Comparison of ENCODE assay signal across 1 cellular context in genomic region chr19:4399871-4400768, GRCh38.
TF ChIP-seq lines count a peak whose summit lies in the region.

A gene with protein sequence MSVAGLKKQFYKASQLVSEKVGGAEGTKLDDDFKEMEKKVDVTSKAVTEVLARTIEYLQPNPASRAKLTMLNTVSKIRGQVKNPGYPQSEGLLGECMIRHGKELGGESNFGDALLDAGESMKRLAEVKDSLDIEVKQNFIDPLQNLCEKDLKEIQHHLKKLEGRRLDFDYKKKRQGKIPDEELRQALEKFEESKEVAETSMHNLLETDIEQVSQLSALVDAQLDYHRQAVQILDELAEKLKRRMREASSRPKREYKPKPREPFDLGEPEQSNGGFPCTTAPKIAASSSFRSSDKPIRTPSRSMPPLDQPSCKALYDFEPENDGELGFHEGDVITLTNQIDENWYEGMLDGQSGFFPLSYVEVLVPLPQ (minus strand): TSS chr19:4400547. CDS start chr19:4400368, 179 bp downstream.

TF ChIP-seq in HepG2, 621 proteins besides CTCF, POLR2A, EP300 and RAD21 (continued from another document and continues in another):
- TF ChIP-seq, protein P1, sequence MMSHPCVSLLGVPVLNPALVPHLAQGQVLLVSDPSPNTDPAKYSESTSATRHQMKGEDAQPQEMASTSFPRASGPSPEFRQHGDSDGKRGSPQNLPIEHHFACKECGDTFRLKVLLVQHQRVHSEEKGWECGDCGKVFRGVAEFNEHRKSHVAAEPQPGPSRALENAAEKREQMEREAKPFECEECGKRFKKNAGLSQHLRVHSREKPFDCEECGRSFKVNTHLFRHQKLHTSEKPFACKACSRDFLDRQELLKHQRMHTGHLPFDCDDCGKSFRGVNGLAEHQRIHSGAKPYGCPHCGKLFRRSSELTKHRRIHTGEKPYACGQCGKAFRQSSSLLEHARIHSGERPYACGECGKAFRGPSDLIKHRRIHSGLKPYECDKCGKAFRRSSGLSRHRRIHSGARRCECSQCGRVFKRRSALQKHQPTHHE (CRISPR knock-in tag; IDR thresholded peaks at IDR 0.05; ENCODE audit: borderline replicate concordance) = no peak
- peak; percentile 90 for TF ChIP-seq MAX (IDR thresholded peaks at IDR 0.05)
- TF ChIP-seq KDM5A (IDR thresholded peaks at IDR 0.05; ENCODE audit: borderline replicate concordance, low read length) = 0 out of 2 replicates have a peak, but pooled peaks have one; percentile 19
- TF ChIP-seq SP2 (CRISPR knock-in tag; IDR thresholded peaks at IDR 0.05) = peak; percentile 75
- peak; percentile 81 for TF ChIP-seq KMT2B (CRISPR knock-in tag; IDR thresholded peaks at IDR 0.05)
- no peak for TF ChIP-seq NONO (IDR thresholded peaks at IDR 0.05)
- TF ChIP-seq NONO (CRISPR knock-in tag; conservative IDR thresholded peaks at IDR 0.05) = peak; percentile 93
- TF ChIP-seq ZNF143 (CRISPR knock-in tag; IDR thresholded peaks at IDR 0.05) = 0 out of 2 replicates have a peak, but pooled peaks have one; percentile 15
- no peak for TF ChIP-seq PCBP1 (IDR thresholded peaks at IDR 0.05; ENCODE audit: borderline replicate concordance, low read depth, low read length)
- TF ChIP-seq, protein P2, sequence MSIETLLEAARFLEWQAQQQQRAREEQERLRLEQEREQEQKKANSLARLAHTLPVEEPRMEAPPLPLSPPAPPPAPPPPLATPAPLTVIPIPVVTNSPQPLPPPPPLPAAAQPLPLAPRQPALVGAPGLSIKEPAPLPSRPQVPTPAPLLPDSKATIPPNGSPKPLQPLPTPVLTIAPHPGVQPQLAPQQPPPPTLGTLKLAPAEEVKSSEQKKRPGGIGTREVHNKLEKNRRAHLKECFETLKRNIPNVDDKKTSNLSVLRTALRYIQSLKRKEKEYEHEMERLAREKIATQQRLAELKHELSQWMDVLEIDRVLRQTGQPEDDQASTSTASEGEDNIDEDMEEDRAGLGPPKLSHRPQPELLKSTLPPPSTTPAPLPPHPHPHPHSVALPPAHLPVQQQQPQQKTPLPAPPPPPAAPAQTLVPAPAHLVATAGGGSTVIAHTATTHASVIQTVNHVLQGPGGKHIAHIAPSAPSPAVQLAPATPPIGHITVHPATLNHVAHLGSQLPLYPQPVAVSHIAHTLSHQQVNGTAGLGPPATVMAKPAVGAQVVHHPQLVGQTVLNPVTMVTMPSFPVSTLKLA (IDR thresholded peaks at IDR 0.05) = peak; percentile 56
- TF ChIP-seq FOXO1 (CRISPR knock-in tag; IDR thresholded peaks at IDR 0.05) = peak; percentile 53; the same call in 1 of the 2 replicates
- TF ChIP-seq RARA (CRISPR knock-in tag; IDR thresholded peaks at IDR 0.05) = peak; percentile 52; the same call in 1 of the 2 replicates
- peak; percentile 68 for TF ChIP-seq TEAD3 (CRISPR knock-in tag; optimal IDR thresholded peaks at IDR 0.05; ENCODE audit: borderline replicate concordance)
- TF ChIP-seq RARG (CRISPR knock-in tag; IDR thresholded peaks at IDR 0.05; ENCODE audit: low read depth) = no peak; the same call in 1 of the 2 replicates
- TF ChIP-seq EZH2 (conservative IDR thresholded peaks at IDR 0.05; ENCODE audit: low read depth, low read length) = no peak
- no peak for TF ChIP-seq HOXD1 (CRISPR knock-in tag; IDR thresholded peaks at IDR 0.05)
- TF ChIP-seq NR2C2 (CRISPR knock-in tag; IDR thresholded peaks at IDR 0.05; ENCODE audit: borderline replicate concordance) = peak; percentile 67
- 0 out of 2 replicates have a peak, but pooled peaks have one; percentile 8 for TF ChIP-seq MTERF4 (CRISPR knock-in tag; IDR thresholded peaks at IDR 0.05)
- no peak for TF ChIP-seq CHD4 (IDR thresholded peaks at IDR 0.05; ENCODE audit: borderline replicate concordance, low read length)
- TF ChIP-seq PITX1 (CRISPR knock-in tag; IDR thresholded peaks at IDR 0.05) = peak; percentile 28; the same call in 1 of the 2 replicates
- peak; percentile 96 for TF ChIP-seq CBX5 (CRISPR knock-in tag; IDR thresholded peaks at IDR 0.05; ENCODE audit: borderline replicate concordance)
- TF ChIP-seq ZSCAN5A (CRISPR knock-in tag; IDR thresholded peaks at IDR 0.05; ENCODE audit: borderline replicate concordance) = 0 out of 2 replicates have a peak, but pooled peaks have one; percentile 49
- TF ChIP-seq ZNF451 (CRISPR knock-in tag; IDR thresholded peaks at IDR 0.05) = no peak
- TF ChIP-seq MIXL1 (CRISPR knock-in tag; IDR thresholded peaks at IDR 0.05) = peak; percentile 80
- TF ChIP-seq, protein P3, sequence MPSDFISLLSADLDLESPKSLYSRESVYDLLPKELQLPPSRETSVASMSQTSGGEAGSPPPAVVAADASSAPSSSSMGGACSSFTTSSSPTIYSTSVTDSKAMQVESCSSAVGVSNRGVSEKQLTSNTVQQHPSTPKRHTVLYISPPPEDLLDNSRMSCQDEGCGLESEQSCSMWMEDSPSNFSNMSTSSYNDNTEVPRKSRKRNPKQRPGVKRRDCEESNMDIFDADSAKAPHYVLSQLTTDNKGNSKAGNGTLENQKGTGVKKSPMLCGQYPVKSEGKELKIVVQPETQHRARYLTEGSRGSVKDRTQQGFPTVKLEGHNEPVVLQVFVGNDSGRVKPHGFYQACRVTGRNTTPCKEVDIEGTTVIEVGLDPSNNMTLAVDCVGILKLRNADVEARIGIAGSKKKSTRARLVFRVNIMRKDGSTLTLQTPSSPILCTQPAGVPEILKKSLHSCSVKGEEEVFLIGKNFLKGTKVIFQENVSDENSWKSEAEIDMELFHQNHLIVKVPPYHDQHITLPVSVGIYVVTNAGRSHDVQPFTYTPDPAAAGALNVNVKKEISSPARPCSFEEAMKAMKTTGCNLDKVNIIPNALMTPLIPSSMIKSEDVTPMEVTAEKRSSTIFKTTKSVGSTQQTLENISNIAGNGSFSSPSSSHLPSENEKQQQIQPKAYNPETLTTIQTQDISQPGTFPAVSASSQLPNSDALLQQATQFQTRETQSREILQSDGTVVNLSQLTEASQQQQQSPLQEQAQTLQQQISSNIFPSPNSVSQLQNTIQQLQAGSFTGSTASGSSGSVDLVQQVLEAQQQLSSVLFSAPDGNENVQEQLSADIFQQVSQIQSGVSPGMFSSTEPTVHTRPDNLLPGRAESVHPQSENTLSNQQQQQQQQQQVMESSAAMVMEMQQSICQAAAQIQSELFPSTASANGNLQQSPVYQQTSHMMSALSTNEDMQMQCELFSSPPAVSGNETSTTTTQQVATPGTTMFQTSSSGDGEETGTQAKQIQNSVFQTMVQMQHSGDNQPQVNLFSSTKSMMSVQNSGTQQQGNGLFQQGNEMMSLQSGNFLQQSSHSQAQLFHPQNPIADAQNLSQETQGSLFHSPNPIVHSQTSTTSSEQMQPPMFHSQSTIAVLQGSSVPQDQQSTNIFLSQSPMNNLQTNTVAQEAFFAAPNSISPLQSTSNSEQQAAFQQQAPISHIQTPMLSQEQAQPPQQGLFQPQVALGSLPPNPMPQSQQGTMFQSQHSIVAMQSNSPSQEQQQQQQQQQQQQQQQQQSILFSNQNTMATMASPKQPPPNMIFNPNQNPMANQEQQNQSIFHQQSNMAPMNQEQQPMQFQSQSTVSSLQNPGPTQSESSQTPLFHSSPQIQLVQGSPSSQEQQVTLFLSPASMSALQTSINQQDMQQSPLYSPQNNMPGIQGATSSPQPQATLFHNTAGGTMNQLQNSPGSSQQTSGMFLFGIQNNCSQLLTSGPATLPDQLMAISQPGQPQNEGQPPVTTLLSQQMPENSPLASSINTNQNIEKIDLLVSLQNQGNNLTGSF (CRISPR knock-in tag; IDR thresholded peaks at IDR 0.05) = no peak
- TF ChIP-seq, protein P4, sequence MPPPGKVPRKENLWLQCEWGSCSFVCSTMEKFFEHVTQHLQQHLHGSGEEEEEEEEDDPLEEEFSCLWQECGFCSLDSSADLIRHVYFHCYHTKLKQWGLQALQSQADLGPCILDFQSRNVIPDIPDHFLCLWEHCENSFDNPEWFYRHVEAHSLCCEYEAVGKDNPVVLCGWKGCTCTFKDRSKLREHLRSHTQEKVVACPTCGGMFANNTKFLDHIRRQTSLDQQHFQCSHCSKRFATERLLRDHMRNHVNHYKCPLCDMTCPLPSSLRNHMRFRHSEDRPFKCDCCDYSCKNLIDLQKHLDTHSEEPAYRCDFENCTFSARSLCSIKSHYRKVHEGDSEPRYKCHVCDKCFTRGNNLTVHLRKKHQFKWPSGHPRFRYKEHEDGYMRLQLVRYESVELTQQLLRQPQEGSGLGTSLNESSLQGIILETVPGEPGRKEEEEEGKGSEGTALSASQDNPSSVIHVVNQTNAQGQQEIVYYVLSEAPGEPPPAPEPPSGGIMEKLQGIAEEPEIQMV (CRISPR knock-in tag; IDR thresholded peaks at IDR 0.05; ENCODE audit: low read depth) = 0 out of 2 replicates have a peak, but pooled peaks have one; percentile 35
- TF ChIP-seq HOXA5 (CRISPR knock-in tag; IDR thresholded peaks at IDR 0.05) = peak; percentile 88
- no peak; the same call in 1 of the 2 replicates for TF ChIP-seq AHR (CRISPR knock-in tag; IDR thresholded peaks at IDR 0.05)
- TF ChIP-seq ZNF232 (CRISPR knock-in tag; IDR thresholded peaks at IDR 0.05; ENCODE audit: borderline replicate concordance) = 0 out of 2 replicates have a peak, but pooled peaks have one; percentile 24
- 0 out of 2 replicates have a peak, but pooled peaks have one; percentile 21 for TF ChIP-seq SRY (CRISPR knock-in tag; IDR thresholded peaks at IDR 0.05)
- peak; percentile 43; the same call in 1 of the 2 replicates for TF ChIP-seq ZNF337 (CRISPR knock-in tag; IDR thresholded peaks at IDR 0.05; ENCODE audit: borderline replicate concordance, low read depth)
- TF ChIP-seq, protein P5, sequence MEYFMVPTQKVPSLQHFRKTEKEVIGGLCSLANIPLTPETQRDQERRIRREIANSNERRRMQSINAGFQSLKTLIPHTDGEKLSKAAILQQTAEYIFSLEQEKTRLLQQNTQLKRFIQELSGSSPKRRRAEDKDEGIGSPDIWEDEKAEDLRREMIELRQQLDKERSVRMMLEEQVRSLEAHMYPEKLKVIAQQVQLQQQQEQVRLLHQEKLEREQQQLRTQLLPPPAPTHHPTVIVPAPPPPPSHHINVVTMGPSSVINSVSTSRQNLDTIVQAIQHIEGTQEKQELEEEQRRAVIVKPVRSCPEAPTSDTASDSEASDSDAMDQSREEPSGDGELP (IDR thresholded peaks at IDR 0.05; ENCODE audit: borderline replicate concordance, low read depth) = no peak
- TF ChIP-seq POLR2G (IDR thresholded peaks at IDR 0.05; ENCODE audit: low read depth, low read length) = 0 out of 2 replicates have a peak, but pooled peaks have one; percentile 36
- peak; percentile 87 for TF ChIP-seq ZBTB25 (CRISPR knock-in tag; IDR thresholded peaks at IDR 0.05)
- peak; percentile 71; the same call in 1 of the 2 replicates for TF ChIP-seq ETV6 (CRISPR knock-in tag; conservative IDR thresholded peaks at IDR 0.05)
- peak; percentile 73 for TF ChIP-seq PHF20 (CRISPR knock-in tag; IDR thresholded peaks at IDR 0.05)
- TF ChIP-seq PHF8 (CRISPR knock-in tag; IDR thresholded peaks at IDR 0.05) = peak; percentile 61
- TF ChIP-seq ZMAT3 (CRISPR knock-in tag; conservative IDR thresholded peaks at IDR 0.05) = peak; percentile 58
- no peak for TF ChIP-seq ATRX (CRISPR knock-in tag; IDR thresholded peaks at IDR 0.05; ENCODE audit: borderline replicate concordance)
- TF ChIP-seq ZNF788 (CRISPR knock-in tag; IDR thresholded peaks at IDR 0.05; ENCODE audit: borderline replicate concordance) = peak; percentile 66; the same call in 1 of the 2 replicates
- TF ChIP-seq, protein P6, sequence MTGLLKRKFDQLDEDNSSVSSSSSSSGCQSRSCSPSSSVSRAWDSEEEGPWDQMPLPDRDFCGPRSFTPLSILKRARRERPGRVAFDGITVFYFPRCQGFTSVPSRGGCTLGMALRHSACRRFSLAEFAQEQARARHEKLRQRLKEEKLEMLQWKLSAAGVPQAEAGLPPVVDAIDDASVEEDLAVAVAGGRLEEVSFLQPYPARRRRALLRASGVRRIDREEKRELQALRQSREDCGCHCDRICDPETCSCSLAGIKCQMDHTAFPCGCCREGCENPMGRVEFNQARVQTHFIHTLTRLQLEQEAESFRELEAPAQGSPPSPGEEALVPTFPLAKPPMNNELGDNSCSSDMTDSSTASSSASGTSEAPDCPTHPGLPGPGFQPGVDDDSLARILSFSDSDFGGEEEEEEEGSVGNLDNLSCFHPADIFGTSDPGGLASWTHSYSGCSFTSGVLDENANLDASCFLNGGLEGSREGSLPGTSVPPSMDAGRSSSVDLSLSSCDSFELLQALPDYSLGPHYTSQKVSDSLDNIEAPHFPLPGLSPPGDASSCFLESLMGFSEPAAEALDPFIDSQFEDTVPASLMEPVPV (CRISPR knock-in tag; IDR thresholded peaks at IDR 0.05) = 0 out of 2 replicates have a peak, but pooled peaks have one; percentile 9
- TF ChIP-seq, protein P7, sequence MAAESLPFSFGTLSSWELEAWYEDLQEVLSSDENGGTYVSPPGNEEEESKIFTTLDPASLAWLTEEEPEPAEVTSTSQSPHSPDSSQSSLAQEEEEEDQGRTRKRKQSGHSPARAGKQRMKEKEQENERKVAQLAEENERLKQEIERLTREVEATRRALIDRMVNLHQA (CRISPR knock-in tag; IDR thresholded peaks at IDR 0.05) = no peak
- TF ChIP-seq GATAD1 (CRISPR knock-in tag; IDR thresholded peaks at IDR 0.05) = peak; percentile 89
